ENCODE assay signal across 8 cellular contexts in genomic region chr9:132575005-132575609, GRCh38. TPM values are rescaled to one million over a fixed set of nuclear protein-coding genes. Genes with fewer than 3 reads are reported as not detected.
DNase-seq lines count a peak whose midpoint lies in the region; ATAC-seq lines count a peak whose summit lies in the region.

No MANE protein-coding gene starts in this region.

- no peak overlapping the region for H3K27ac Mint-ChIP-seq in activated CD8-positive, alpha-beta memory T cell treated with anti-CD3 and anti-CD28 coated beads, Interleukin-2, amount 10 ng/mL, durations not matched to agents 7 days and 5 days

- peak; percentile 75 for ATAC-seq in activated CD8-positive, alpha-beta memory T cell treated with anti-CD3 and anti-CD28 coated beads, Interleukin-2, amount 10 ng/mL, durations not matched to agents 7 days and 5 days
- ATAC-seq in left lobe of liver, result peak; percentile 92
- no peak for ATAC-seq in HG02610 (IDR thresholded peaks at IDR 0.05; ENCODE audit: unreplicated experiment)

- no peaks in the 10 kb centered on the region for H3K9me3 Mint-ChIP-seq in activated CD8-positive, alpha-beta memory T cell treated with anti-CD3 and anti-CD28 coated beads, Interleukin-2, amount 10 ng/mL, durations not matched to agents 7 days and 5 days (ENCODE audit: low read depth)

- H3K27ac ChIP-seq in caudate nucleus (ENCODE audit: low read depth, low read length), result no peak overlapping the region

- no peak overlapping the region for H3K4me3 Mint-ChIP-seq in activated CD8-positive, alpha-beta memory T cell treated with anti-CD3 and anti-CD28 coated beads, Interleukin-2, amount 10 ng/mL, durations not matched to agents 7 days and 5 days

- no peaks in the 10 kb centered on the region for H3K36me3 Mint-ChIP-seq in activated CD8-positive, alpha-beta memory T cell treated with anti-CD3 and anti-CD28 coated beads, Interleukin-2, amount 10 ng/mL, durations not matched to agents 7 days and 5 days

- CTCF ChIA-PET in activated CD8-positive, alpha-beta memory T cell treated with anti-CD3 and anti-CD28 coated beads, Interleukin-2, amount 10 ng/mL, durations not matched to agents 7 days and 5 days (lab: Charles Lee), result interaction anchor here (0.8 to 7.3 kb wide), 11 partner anchors 9 to 167 kb away, joined by 3 to 59 read pairs (median 5); partner anchors contain the start of gene CFAP77

- H3K27me3 Mint-ChIP-seq in activated CD8-positive, alpha-beta memory T cell treated with anti-CD3 and anti-CD28 coated beads, Interleukin-2, amount 10 ng/mL, durations not matched to agents 7 days and 5 days, result peaks cover 56% of the 10 kb centered on the region

- H3K4me1 Mint-ChIP-seq in activated CD8-positive, alpha-beta memory T cell treated with anti-CD3 and anti-CD28 coated beads, Interleukin-2, amount 10 ng/mL, durations not matched to agents 7 days and 5 days, result no peaks in the 10 kb centered on the region

- DNase-seq in activated CD8-positive, alpha-beta memory T cell treated with anti-CD3 and anti-CD28 coated beads, Interleukin-2, amount 10 ng/mL, durations not matched to agents 7 days and 5 days, result peak; percentile 74
- no peak for DNase-seq in activated CD8-positive, alpha-beta memory T cell treated with anti-CD3 and anti-CD28 coated beads for 24 hours
- peak; percentile 75 for DNase-seq in NCI-H1092 (lab: John Stamatoyannopoulos, UW)
- peak; percentile 8 for DNase-seq in T follicular helper cell (ENCODE audit: low read depth)
- DNase-seq in caudate nucleus (lab: John Stamatoyannopoulos, UW), result peak in 45 of 61 donors; percentile 5 to 72 (median 31)
- DNase-seq in left lobe of liver (ENCODE audit: low spot score), result peak; percentile 59
- peak; percentile 14 for DNase-seq in stimulated activated CD8-positive, alpha-beta memory T cell treated with anti-CD3 and anti-CD28 coated beads, Interleukin-15, amount 100 ng/mL, for 1 hour (ENCODE audit: low read depth)

RNA-seq across cellular contexts. Expression of gene BARHL1, which starts 7.3 kb away (rescaled TPM):
- total RNA-seq in activated CD8-positive, alpha-beta memory T cell treated with anti-CD3 and anti-CD28 coated beads, Interleukin-2, amount 10 ng/mL, durations not matched to agents 7 days and 5 days, result not detected
- not detected for total RNA-seq in left lobe of liver
